Comparison of ENCODE assay signal across 23 cellular contexts in genomic region chr1:1817262-1817661, GRCh38. TPM values are rescaled to one million over a fixed set of nuclear protein-coding genes. Genes with fewer than 3 reads are reported as not detected.
DNase-seq lines count a peak whose midpoint lies in the region; ATAC-seq and TF ChIP-seq lines count a peak whose summit lies in the region.
"Had no signal": no experiment of that assay in that cellular context is flagged by ENCODE, and none has a peak within 500 bp of the region (broad histone marks: within the 10 kb centered on the region; RNA-seq: fewer than 3 reads in every experiment).

No MANE protein-coding gene starts in this region.

- no peak overlapping the region for H3K4me3 Mint-ChIP-seq in activated CD4-positive, alpha-beta T cell treated with anti-CD3 and anti-CD28 coated beads for 36 hours
- H3K4me3 Mint-ChIP-seq in activated CD4-positive, alpha-beta T cell treated with anti-CD3 and anti-CD28 coated beads, Interleukin-2, amount 10 ng/mL, durations not matched to agents 7 days and 5 days: no peak overlapping the region
- no peak overlapping the region for H3K4me3 Mint-ChIP-seq in stimulated activated naive CD8-positive, alpha-beta T cell treated with anti-CD3 and anti-CD28 coated beads, Interleukin-15, Interleukin-2, amounts not matched to agents 100 ng/mL and 50 ng/mL, for 24 hours
- no peak overlapping the region for H3K4me3 Mint-ChIP-seq in brain
- no peak overlapping the region for H3K4me3 Mint-ChIP-seq in stimulated activated effector memory CD8-positive, alpha-beta T cell treated with anti-CD3 and anti-CD28 coated beads, Interleukin-12 subunit alpha, Interleukin-12 subunit beta, amount 100 ng/mL, for 72 hours
- H3K4me3 Mint-ChIP-seq in natural killer cell treated with Interleukin-12 subunit alpha and Interleukin-12 subunit beta and Interleukin-15 and Interleukin-18, amount 100 ng/mL, for 72 hours: no peak overlapping the region
- H3K4me3 Mint-ChIP-seq: endodermal cell; stimulated activated naive CD8-positive, alpha-beta T cell treated with anti-CD3 and anti-CD28 coated beads, Interleukin-15, amount 100 ng/mL, for 72 hours had no signal

- no peaks in the 10 kb centered on the region for H3K27me3 Mint-ChIP-seq in activated CD4-positive, alpha-beta T cell treated with anti-CD3 and anti-CD28 coated beads for 36 hours
- no peaks in the 10 kb centered on the region for H3K27me3 Mint-ChIP-seq in activated CD4-positive, alpha-beta T cell treated with anti-CD3 and anti-CD28 coated beads, Interleukin-2, amount 10 ng/mL, durations not matched to agents 7 days and 5 days
- H3K27me3 Mint-ChIP-seq in stimulated activated naive CD8-positive, alpha-beta T cell treated with anti-CD3 and anti-CD28 coated beads, Interleukin-15, Interleukin-2, amounts not matched to agents 100 ng/mL and 50 ng/mL, for 24 hours: no peaks in the 10 kb centered on the region
- H3K27me3 Mint-ChIP-seq in brain: no peaks in the 10 kb centered on the region
- H3K27me3 Mint-ChIP-seq in natural killer cell treated with Interleukin-12 subunit alpha and Interleukin-12 subunit beta and Interleukin-15 and Interleukin-18, amount 100 ng/mL, for 72 hours: no peaks in the 10 kb centered on the region
- H3K27me3 Mint-ChIP-seq: stimulated activated naive CD8-positive, alpha-beta T cell treated with anti-CD3 and anti-CD28 coated beads, Interleukin-15, amount 100 ng/mL, for 72 hours had no signal

- peak overlapping the region; percentile 55 for H3K27ac Mint-ChIP-seq in activated CD4-positive, alpha-beta T cell treated with anti-CD3 and anti-CD28 coated beads for 36 hours
- no peak overlapping the region for H3K27ac Mint-ChIP-seq in activated CD4-positive, alpha-beta T cell treated with anti-CD3 and anti-CD28 coated beads, Interleukin-2, amount 10 ng/mL, durations not matched to agents 7 days and 5 days
- H3K27ac Mint-ChIP-seq in stimulated activated naive CD8-positive, alpha-beta T cell treated with anti-CD3 and anti-CD28 coated beads, Interleukin-15, Interleukin-2, amounts not matched to agents 100 ng/mL and 50 ng/mL, for 24 hours: peak overlapping the region; percentile 41
- H3K27ac Mint-ChIP-seq in brain: peak overlapping the region in 3 of 5 experiments; percentile 13 to 49 (median 39)
- H3K27ac Mint-ChIP-seq in stimulated activated effector memory CD8-positive, alpha-beta T cell treated with anti-CD3 and anti-CD28 coated beads, Interleukin-12 subunit alpha, Interleukin-12 subunit beta, amount 100 ng/mL, for 72 hours: peak overlapping the region; percentile 10
- peak overlapping the region in 1 of 2 donors; percentile 80 for H3K27ac Mint-ChIP-seq in natural killer cell treated with Interleukin-12 subunit alpha and Interleukin-12 subunit beta and Interleukin-15 and Interleukin-18, amount 100 ng/mL, for 72 hours

- H3K9me3 Mint-ChIP-seq in activated CD4-positive, alpha-beta T cell treated with anti-CD3 and anti-CD28 coated beads for 36 hours (ENCODE audit: low read depth): no peaks in the 10 kb centered on the region
- H3K9me3 Mint-ChIP-seq in activated CD4-positive, alpha-beta T cell treated with anti-CD3 and anti-CD28 coated beads, Interleukin-2, amount 10 ng/mL, durations not matched to agents 7 days and 5 days: no peaks in the 10 kb centered on the region
- no peaks in the 10 kb centered on the region for H3K9me3 Mint-ChIP-seq in stimulated activated naive CD8-positive, alpha-beta T cell treated with anti-CD3 and anti-CD28 coated beads, Interleukin-15, Interleukin-2, amounts not matched to agents 100 ng/mL and 50 ng/mL, for 24 hours
- H3K9me3 Mint-ChIP-seq in brain: no peaks in the 10 kb centered on the region
- no peaks in the 10 kb centered on the region for H3K9me3 Mint-ChIP-seq in stimulated activated effector memory CD8-positive, alpha-beta T cell treated with anti-CD3 and anti-CD28 coated beads, Interleukin-12 subunit alpha, Interleukin-12 subunit beta, amount 100 ng/mL, for 72 hours
- no peaks in the 10 kb centered on the region for H3K9me3 Mint-ChIP-seq in natural killer cell treated with Interleukin-12 subunit alpha and Interleukin-12 subunit beta and Interleukin-15 and Interleukin-18, amount 100 ng/mL, for 72 hours
- H3K9me3 Mint-ChIP-seq: endodermal cell; neural crest cell; stimulated activated naive CD8-positive, alpha-beta T cell treated with anti-CD3 and anti-CD28 coated beads, Interleukin-15, amount 100 ng/mL, for 72 hours had no signal

- ATAC-seq in activated CD4-positive, alpha-beta T cell treated with anti-CD3 and anti-CD28 coated beads for 36 hours: no peak
- no peak for ATAC-seq in stimulated activated naive CD8-positive, alpha-beta T cell treated with anti-CD3 and anti-CD28 coated beads, Interleukin-15, Interleukin-2, amounts not matched to agents 100 U/mL and 50 U/mL, for 24 hours
- no peak for ATAC-seq in stimulated activated effector memory CD8-positive, alpha-beta T cell treated with anti-CD3 and anti-CD28 coated beads, Interleukin-12 subunit alpha, Interleukin-12 subunit beta, amount 100 ng/mL, for 72 hours
- ATAC-seq in natural killer cell treated with Interleukin-12 subunit alpha and Interleukin-12 subunit beta and Interleukin-15 and Interleukin-18, amount 100 ng/mL, for 72 hours: no peak
- ATAC-seq: esophagus mucosa; left colon; right cardiac atrium; stimulated activated naive CD8-positive, alpha-beta T cell treated with anti-CD3 and anti-CD28 coated beads, Interleukin-15, amount 100 ng/mL, for 72 hours had no signal

- peaks cover 46% of the 10 kb centered on the region for H3K36me3 Mint-ChIP-seq in activated CD4-positive, alpha-beta T cell treated with anti-CD3 and anti-CD28 coated beads for 36 hours (ENCODE audit: low read depth)
- peaks cover 40% of the 10 kb centered on the region for H3K36me3 Mint-ChIP-seq in activated CD4-positive, alpha-beta T cell treated with anti-CD3 and anti-CD28 coated beads, Interleukin-2, amount 10 ng/mL, durations not matched to agents 7 days and 5 days (ENCODE audit: low read depth)
- peaks cover 50% of the 10 kb centered on the region for H3K36me3 Mint-ChIP-seq in stimulated activated naive CD8-positive, alpha-beta T cell treated with anti-CD3 and anti-CD28 coated beads, Interleukin-15, Interleukin-2, amounts not matched to agents 100 ng/mL and 50 ng/mL, for 24 hours (ENCODE audit: low read depth)
- H3K36me3 Mint-ChIP-seq in brain: peaks cover 66% of the 10 kb centered on the region
- H3K36me3 Mint-ChIP-seq in stimulated activated effector memory CD8-positive, alpha-beta T cell treated with anti-CD3 and anti-CD28 coated beads, Interleukin-12 subunit alpha, Interleukin-12 subunit beta, amount 100 ng/mL, for 72 hours: peaks cover 100% of the 10 kb centered on the region
- peaks cover 16% of the 10 kb centered on the region for H3K36me3 Mint-ChIP-seq in natural killer cell treated with Interleukin-12 subunit alpha and Interleukin-12 subunit beta and Interleukin-15 and Interleukin-18, amount 100 ng/mL, for 72 hours

- no peak for TF ChIP-seq CTCF in brain (conservative IDR thresholded peaks at IDR 0.05)

- POLR2A ChIA-PET in activated CD4-positive, alpha-beta T cell treated with anti-CD3 and anti-CD28 coated beads for 36 hours (lab: Charles Lee): no interaction called here
- POLR2A ChIA-PET in activated CD4-positive, alpha-beta T cell treated with anti-CD3 and anti-CD28 coated beads, Interleukin-2, amount 10 ng/mL, durations not matched to agents 7 days and 5 days (lab: Charles Lee): no interaction called here

- peaks cover 2% of the 10 kb centered on the region for H3K4me1 Mint-ChIP-seq in activated CD4-positive, alpha-beta T cell treated with anti-CD3 and anti-CD28 coated beads for 36 hours
- H3K4me1 Mint-ChIP-seq in activated CD4-positive, alpha-beta T cell treated with anti-CD3 and anti-CD28 coated beads, Interleukin-2, amount 10 ng/mL, durations not matched to agents 7 days and 5 days: no peaks in the 10 kb centered on the region
- H3K4me1 Mint-ChIP-seq in stimulated activated naive CD8-positive, alpha-beta T cell treated with anti-CD3 and anti-CD28 coated beads, Interleukin-15, Interleukin-2, amounts not matched to agents 100 ng/mL and 50 ng/mL, for 24 hours (ENCODE audit: low read depth): peaks cover 6% of the 10 kb centered on the region
- peaks cover 7% of the 10 kb centered on the region for H3K4me1 Mint-ChIP-seq in brain
- H3K4me1 Mint-ChIP-seq in stimulated activated effector memory CD8-positive, alpha-beta T cell treated with anti-CD3 and anti-CD28 coated beads, Interleukin-12 subunit alpha, Interleukin-12 subunit beta, amount 100 ng/mL, for 72 hours: peaks cover 17% of the 10 kb centered on the region
- H3K4me1 Mint-ChIP-seq in natural killer cell treated with Interleukin-12 subunit alpha and Interleukin-12 subunit beta and Interleukin-15 and Interleukin-18, amount 100 ng/mL, for 72 hours (ENCODE audit: low read depth in 2 of 2): peaks cover 0 to 7% of the 10 kb centered on the region in 2 donors
- H3K4me1 Mint-ChIP-seq: endodermal cell; stimulated activated naive CD8-positive, alpha-beta T cell treated with anti-CD3 and anti-CD28 coated beads, Interleukin-15, amount 100 ng/mL, for 72 hours had no signal

- no peak for DNase-seq in activated CD4-positive, alpha-beta T cell treated with anti-CD3 and anti-CD28 coated beads for 36 hours
- no peak for DNase-seq in activated CD4-positive, alpha-beta T cell treated with anti-CD3 and anti-CD28 coated beads, Interleukin-2, amount 10 ng/mL, durations not matched to agents 7 days and 5 days
- DNase-seq in stimulated activated naive CD8-positive, alpha-beta T cell treated with anti-CD3 and anti-CD28 coated beads, Interleukin-15, Interleukin-2, amounts not matched to agents 100 U/mL and 50 U/mL, for 24 hours: no peak
- DNase-seq in stimulated activated effector memory CD8-positive, alpha-beta T cell treated with anti-CD3 and anti-CD28 coated beads, Interleukin-12 subunit alpha, Interleukin-12 subunit beta, amount 100 ng/mL, for 72 hours (ENCODE audit: low spot score in 2 of 2): no peak
- no peak for DNase-seq in SIG-M5 treated with dmso at 0.1 percent for 504 hours (lab: John Stamatoyannopoulos, UW; ENCODE audit: unreplicated experiment)
- DNase-seq in natural killer cell treated with Interleukin-12 subunit alpha and Interleukin-12 subunit beta and Interleukin-15 and Interleukin-18, amount 100 ng/mL, for 72 hours (ENCODE audit: low spot score): no peak
- DNase-seq: activated gamma-delta T cell treated with Interleukin-2 at 50 U/mL for 16 hours; anterior cingulate cortex; dermis blood vessel endothelial cell; DND-41; endodermal cell; glutamatergic neuron; GOT3; left colon; NCI-H1105; NCI-H187; right cardiac atrium; stimulated activated CD4-positive, alpha-beta T cell treated with anti-CD3 and anti-CD28 coated beads, Interleukin-1b, Interleukin-23, amount 100 ng/mL, for 48 hours; stimulated activated naive CD8-positive, alpha-beta T cell treated with anti-CD3 and anti-CD28 coated beads, Interleukin-15, amount 100 ng/mL, for 72 hours had no signal

- CTCF ChIA-PET in activated CD4-positive, alpha-beta T cell treated with anti-CD3 and anti-CD28 coated beads for 36 hours (lab: Charles Lee): no interaction called here
- CTCF ChIA-PET in activated CD4-positive, alpha-beta T cell treated with anti-CD3 and anti-CD28 coated beads, Interleukin-2, amount 10 ng/mL, durations not matched to agents 7 days and 5 days (lab: Charles Lee): interaction anchor here (1.0 kb wide), 1 partner anchor 15 kb away, joined by 4 read pairs; no protein-coding TSS in a partner anchor

- intact Hi-C loops in activated CD4-positive, alpha-beta T cell treated with anti-CD3 and anti-CD28 coated beads for 36 hours (cut with DNase I, micrococcal nuclease): no loop called here

RNA-seq across cellular contexts. Expression of gene NADK, which starts 39.0 kb away (rescaled TPM):
- total RNA-seq in activated CD4-positive, alpha-beta T cell treated with anti-CD3 and anti-CD28 coated beads for 36 hours: 10 to 100 TPM; 53.1 to 56.2 TPM
- total RNA-seq in activated CD4-positive, alpha-beta T cell treated with anti-CD3 and anti-CD28 coated beads, Interleukin-2, amount 10 ng/mL, durations not matched to agents 7 days and 5 days: 10 to 100 TPM; 76.6 to 78.7 TPM
- polyA plus RNA-seq in brain (ENCODE audit: insufficient read depth, low read depth, low replicate concordance): 27.7 TPM
- 100 to 1,000 TPM in 1 of 2 donors, 10 to 100 TPM in 1; 89.1 to 145 TPM for total RNA-seq in natural killer cell treated with Interleukin-12 subunit alpha and Interleukin-12 subunit beta and Interleukin-15 and Interleukin-18, amount 100 ng/mL, for 72 hours
